ENCODE assay signal across 1 cellular context in the genomic region with DNA sequence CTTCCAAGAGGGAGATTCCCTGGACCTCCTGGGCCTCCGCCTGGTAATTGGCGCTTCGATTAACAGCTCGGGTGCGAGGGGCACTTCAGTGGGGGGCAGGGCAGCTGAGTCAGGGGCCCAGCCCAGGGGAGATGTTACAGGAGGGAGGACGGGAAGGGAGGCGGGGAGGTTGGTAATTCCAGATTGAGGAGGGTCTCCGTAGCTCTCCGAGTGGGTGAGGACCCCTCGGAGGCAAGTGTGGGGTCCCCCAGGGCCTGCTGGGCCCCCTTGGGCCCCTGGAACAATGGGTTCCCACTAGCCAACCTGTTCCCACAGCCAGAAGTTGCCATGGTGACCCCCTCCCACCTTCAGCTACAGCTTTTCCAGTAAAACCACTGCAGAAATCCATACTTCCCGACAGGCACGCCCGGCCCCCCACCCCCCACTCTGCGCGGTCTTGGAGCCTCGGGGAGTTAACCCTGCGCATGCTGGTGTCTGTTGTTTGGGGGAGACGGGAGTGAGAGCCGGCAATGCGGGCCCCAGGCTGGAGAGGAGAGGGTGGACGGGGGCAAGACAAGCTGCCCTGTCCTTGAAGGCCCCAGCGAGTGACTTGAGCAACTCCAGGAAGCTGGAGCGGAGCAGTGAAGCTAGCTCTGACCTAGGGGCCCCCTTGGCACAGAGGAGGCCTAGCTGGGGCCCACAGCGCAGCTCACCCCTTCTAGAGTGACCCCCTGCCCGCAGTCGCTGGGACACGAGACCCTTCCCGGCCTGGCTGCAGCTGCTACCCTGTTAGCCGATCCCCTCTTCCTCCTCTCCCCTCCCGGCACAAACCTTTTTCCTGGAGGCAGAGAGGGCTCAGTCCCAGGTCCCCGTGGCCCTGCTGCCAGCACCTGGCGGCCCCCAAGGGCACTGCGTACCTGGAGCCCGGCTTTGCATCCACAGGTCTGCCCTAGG.
TF ChIP-seq lines count a peak whose summit lies in the region.

No MANE protein-coding gene starts in this region.

TF ChIP-seq in K562, 482 proteins besides CTCF, POLR2A, EP300 and RAD21:
- TF ChIP-seq, protein P1, sequence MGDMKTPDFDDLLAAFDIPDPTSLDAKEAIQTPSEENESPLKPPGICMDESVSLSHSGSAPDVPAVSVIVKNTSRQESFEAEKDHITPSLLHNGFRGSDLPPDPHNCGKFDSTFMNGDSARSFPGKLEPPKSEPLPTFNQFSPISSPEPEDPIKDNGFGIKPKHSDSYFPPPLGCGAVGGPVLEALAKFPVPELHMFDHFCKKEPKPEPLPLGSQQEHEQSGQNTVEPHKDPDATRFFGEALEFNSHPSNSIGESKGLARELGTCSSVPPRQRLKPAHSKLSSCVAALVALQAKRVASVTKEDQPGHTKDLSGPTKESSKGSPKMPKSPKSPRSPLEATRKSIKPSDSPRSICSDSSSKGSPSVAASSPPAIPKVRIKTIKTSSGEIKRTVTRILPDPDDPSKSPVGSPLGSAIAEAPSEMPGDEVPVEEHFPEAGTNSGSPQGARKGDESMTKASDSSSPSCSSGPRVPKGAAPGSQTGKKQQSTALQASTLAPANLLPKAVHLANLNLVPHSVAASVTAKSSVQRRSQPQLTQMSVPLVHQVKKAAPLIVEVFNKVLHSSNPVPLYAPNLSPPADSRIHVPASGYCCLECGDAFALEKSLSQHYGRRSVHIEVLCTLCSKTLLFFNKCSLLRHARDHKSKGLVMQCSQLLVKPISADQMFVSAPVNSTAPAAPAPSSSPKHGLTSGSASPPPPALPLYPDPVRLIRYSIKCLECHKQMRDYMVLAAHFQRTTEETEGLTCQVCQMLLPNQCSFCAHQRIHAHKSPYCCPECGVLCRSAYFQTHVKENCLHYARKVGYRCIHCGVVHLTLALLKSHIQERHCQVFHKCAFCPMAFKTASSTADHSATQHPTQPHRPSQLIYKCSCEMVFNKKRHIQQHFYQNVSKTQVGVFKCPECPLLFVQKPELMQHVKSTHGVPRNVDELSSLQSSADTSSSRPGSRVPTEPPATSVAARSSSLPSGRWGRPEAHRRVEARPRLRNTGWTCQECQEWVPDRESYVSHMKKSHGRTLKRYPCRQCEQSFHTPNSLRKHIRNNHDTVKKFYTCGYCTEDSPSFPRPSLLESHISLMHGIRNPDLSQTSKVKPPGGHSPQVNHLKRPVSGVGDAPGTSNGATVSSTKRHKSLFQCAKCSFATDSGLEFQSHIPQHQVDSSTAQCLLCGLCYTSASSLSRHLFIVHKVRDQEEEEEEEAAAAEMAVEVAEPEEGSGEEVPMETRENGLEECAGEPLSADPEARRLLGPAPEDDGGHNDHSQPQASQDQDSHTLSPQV (IDR thresholded peaks at IDR 0.05): peak; percentile 74
- TF ChIP-seq MAZ (CRISPR knock-in tag; conservative IDR thresholded peaks at IDR 0.05 in 1 of 2, IDR thresholded peaks at IDR 0.05 in 1 of 2) (peak in 1 of 2 experiments; percentile 41; a peak in 1 of 4 replicates), NFRKB (IDR thresholded peaks at IDR 0.05; ENCODE audit: low read depth) (0 out of 2 replicates have a peak, but pooled peaks have one; percentile 27), POLR2G (IDR thresholded peaks at IDR 0.05; ENCODE audit: low read depth, low read length) (peak; percentile 71), BRD9 (IDR thresholded peaks at IDR 0.05; ENCODE audit: low read depth, partially characterized antibody) (no peak), NRF1 (conservative IDR thresholded peaks at IDR 0.05 in 1 of 2, IDR thresholded peaks at IDR 0.05 in 1 of 2) (peak in 1 of 2 experiments; percentile 56; a peak in 2 of 4 replicates), DMBX1 (CRISPR knock-in tag; IDR thresholded peaks at IDR 0.05; ENCODE audit: borderline replicate concordance) (peak; percentile 72; the same call in 1 of the 2 replicates), MED1 (CRISPR knock-in tag; IDR thresholded peaks at IDR 0.05; ENCODE audit: borderline replicate concordance) (no peak), ZNF668 (CRISPR knock-in tag; IDR thresholded peaks at IDR 0.05) (no peak), ZFX (CRISPR knock-in tag; IDR thresholded peaks at IDR 0.05) (peak; percentile 25; the same call in 1 of the 2 replicates), SMAD4 (CRISPR knock-in tag; conservative IDR thresholded peaks at IDR 0.05) (peak; percentile 55; the same call in 1 of the 2 replicates), RFX1 (IDR thresholded peaks at IDR 0.05) (peak; percentile 77; the same call in 1 of the 2 replicates), ZNF263 (CRISPR knock-in tag; IDR thresholded peaks at IDR 0.05; ENCODE audit: borderline replicate concordance) (no peak), HMGN3 (IDR thresholded peaks at IDR 0.05; ENCODE audit: borderline replicate concordance, extremely low read depth, insufficient read length, low read depth, low read length) (peak; percentile 32), ELF2 (CRISPR knock-in tag; IDR thresholded peaks at IDR 0.05) (no peak), RBFOX2 (IDR thresholded peaks at IDR 0.05; ENCODE audit: low read depth, low read length) (peak; percentile 41; the same call in 1 of the 2 replicates), ZNF586 (CRISPR knock-in tag; conservative IDR thresholded peaks at IDR 0.05) (no peak)
- TF ChIP-seq, protein P2, sequence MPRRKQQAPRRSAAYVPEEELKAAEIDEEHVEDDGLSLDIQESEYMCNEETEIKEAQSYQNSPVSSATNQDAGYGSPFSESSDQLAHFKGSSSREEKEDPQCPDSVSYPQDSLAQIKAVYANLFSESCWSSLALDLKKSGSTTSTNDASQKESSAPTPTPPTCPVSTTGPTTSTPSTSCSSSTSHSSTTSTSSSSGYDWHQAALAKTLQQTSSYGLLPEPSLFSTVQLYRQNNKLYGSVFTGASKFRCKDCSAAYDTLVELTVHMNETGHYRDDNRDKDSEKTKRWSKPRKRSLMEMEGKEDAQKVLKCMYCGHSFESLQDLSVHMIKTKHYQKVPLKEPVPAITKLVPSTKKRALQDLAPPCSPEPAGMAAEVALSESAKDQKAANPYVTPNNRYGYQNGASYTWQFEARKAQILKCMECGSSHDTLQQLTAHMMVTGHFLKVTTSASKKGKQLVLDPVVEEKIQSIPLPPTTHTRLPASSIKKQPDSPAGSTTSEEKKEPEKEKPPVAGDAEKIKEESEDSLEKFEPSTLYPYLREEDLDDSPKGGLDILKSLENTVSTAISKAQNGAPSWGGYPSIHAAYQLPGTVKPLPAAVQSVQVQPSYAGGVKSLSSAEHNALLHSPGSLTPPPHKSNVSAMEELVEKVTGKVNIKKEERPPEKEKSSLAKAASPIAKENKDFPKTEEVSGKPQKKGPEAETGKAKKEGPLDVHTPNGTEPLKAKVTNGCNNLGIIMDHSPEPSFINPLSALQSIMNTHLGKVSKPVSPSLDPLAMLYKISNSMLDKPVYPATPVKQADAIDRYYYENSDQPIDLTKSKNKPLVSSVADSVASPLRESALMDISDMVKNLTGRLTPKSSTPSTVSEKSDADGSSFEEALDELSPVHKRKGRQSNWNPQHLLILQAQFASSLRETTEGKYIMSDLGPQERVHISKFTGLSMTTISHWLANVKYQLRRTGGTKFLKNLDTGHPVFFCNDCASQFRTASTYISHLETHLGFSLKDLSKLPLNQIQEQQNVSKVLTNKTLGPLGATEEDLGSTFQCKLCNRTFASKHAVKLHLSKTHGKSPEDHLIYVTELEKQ (CRISPR knock-in tag; IDR thresholded peaks at IDR 0.05): peak; percentile 57; the same call in 1 of the 2 replicates
- TF ChIP-seq, protein P3, sequence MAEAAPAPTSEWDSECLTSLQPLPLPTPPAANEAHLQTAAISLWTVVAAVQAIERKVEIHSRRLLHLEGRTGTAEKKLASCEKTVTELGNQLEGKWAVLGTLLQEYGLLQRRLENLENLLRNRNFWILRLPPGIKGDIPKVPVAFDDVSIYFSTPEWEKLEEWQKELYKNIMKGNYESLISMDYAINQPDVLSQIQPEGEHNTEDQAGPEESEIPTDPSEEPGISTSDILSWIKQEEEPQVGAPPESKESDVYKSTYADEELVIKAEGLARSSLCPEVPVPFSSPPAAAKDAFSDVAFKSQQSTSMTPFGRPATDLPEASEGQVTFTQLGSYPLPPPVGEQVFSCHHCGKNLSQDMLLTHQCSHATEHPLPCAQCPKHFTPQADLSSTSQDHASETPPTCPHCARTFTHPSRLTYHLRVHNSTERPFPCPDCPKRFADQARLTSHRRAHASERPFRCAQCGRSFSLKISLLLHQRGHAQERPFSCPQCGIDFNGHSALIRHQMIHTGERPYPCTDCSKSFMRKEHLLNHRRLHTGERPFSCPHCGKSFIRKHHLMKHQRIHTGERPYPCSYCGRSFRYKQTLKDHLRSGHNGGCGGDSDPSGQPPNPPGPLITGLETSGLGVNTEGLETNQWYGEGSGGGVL (CRISPR knock-in tag; IDR thresholded peaks at IDR 0.05): no peak
- TF ChIP-seq, protein P4, sequence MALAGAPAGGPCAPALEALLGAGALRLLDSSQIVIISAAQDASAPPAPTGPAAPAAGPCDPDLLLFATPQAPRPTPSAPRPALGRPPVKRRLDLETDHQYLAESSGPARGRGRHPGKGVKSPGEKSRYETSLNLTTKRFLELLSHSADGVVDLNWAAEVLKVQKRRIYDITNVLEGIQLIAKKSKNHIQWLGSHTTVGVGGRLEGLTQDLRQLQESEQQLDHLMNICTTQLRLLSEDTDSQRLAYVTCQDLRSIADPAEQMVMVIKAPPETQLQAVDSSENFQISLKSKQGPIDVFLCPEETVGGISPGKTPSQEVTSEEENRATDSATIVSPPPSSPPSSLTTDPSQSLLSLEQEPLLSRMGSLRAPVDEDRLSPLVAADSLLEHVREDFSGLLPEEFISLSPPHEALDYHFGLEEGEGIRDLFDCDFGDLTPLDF (CRISPR knock-in tag; IDR thresholded peaks at IDR 0.05): no peak
- TF ChIP-seq, protein P5, sequence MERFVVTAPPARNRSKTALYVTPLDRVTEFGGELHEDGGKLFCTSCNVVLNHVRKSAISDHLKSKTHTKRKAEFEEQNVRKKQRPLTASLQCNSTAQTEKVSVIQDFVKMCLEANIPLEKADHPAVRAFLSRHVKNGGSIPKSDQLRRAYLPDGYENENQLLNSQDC (CRISPR knock-in tag; IDR thresholded peaks at IDR 0.05): no peak
- TF ChIP-seq, protein P6, sequence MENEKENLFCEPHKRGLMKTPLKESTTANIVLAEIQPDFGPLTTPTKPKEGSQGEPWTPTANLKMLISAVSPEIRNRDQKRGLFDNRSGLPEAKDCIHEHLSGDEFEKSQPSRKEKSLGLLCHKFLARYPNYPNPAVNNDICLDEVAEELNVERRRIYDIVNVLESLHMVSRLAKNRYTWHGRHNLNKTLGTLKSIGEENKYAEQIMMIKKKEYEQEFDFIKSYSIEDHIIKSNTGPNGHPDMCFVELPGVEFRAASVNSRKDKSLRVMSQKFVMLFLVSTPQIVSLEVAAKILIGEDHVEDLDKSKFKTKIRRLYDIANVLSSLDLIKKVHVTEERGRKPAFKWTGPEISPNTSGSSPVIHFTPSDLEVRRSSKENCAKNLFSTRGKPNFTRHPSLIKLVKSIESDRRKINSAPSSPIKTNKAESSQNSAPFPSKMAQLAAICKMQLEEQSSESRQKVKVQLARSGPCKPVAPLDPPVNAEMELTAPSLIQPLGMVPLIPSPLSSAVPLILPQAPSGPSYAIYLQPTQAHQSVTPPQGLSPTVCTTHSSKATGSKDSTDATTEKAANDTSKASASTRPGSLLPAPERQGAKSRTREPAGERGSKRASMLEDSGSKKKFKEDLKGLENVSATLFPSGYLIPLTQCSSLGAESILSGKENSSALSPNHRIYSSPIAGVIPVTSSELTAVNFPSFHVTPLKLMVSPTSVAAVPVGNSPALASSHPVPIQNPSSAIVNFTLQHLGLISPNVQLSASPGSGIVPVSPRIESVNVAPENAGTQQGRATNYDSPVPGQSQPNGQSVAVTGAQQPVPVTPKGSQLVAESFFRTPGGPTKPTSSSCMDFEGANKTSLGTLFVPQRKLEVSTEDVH (IDR thresholded peaks at IDR 0.05; ENCODE audit: low read depth, partially characterized antibody): no peak
